Comparison of ENCODE assay signal across 1 cellular context in the genomic region with DNA sequence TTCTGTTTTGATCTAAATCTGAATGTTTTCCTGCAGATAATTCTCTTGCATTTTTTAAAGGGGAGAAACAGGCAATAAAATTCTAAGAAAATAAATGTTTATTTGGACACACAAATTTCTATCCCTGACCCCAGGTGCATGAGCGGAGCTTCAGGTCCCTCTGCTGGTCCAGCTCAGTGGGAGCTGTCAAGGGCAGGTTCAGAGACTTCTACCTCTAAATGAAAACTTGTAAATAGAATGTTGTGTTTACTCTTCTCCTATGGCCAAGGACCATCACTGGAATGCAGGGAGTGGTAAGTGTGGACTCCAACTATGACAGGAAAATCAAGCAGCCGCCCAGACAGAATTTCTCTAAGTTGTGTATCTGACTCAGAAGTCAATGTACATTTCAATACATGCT.
TF ChIP-seq lines count a peak whose summit lies in the region.

No MANE protein-coding gene starts in this region.

TF ChIP-seq in H1, 55 proteins besides CTCF, POLR2A, EP300 and RAD21:
- TF ChIP-seq SP4 (IDR thresholded peaks at IDR 0.05; ENCODE audit: low read length) (no peak), RXRA (IDR thresholded peaks at IDR 0.05; ENCODE audit: insufficient read depth, low read depth, low read length) (no peak), POU5F1 (IDR thresholded peaks at IDR 0.05; ENCODE audit: low read depth, low read length) (no peak)
TF ChIP-seq in H1: peak in this region for 0.
